9 cellular contexts compared by ENCODE assay signal in the genomic region with DNA sequence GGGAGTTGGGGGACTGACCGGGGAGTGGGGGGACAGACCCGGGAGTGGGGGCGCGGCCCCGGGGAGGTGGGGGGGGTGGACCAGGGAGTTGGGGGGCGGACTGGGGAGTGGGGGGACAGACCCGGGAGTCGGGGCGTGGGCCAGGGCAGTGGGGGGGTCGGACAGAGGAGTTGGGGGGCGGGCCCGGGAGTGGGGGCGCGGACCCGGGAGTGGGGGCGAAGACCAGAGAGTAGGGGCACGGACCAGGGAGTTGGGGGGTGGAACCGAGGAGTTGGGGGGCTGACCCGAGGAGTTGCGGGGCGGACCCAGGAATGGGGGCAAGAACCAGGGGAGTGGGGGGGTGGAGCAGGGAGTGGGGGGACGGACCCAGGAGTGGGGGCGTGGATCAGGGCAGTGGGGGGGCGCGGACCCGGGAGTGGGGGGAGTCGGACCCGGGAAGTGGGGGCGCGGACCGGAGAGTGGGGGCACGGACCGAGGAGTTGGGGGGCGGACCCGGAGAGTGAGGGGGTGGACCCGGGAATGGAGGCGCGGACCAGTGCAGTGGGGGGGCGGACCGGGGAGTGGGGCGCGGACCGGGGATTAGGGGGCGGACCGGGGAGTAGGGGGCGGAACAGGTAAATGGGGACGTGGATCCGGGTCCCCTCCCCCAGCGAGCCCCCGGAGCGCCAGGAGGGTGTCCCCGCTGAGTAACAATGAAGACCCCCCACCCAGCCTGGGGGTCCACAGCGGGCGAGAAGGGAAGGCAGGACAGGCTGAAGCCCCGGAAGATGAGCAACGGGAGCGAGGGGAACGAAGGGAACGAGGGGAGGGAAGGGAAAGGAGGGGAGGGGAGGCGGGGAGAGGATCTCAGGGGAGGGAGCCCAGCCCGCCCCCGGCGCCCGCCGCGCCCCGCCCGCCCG. TPM values are rescaled to one million over a fixed set of nuclear protein-coding genes. Genes with fewer than 3 reads are reported as not detected.
DNase-seq lines count a peak whose midpoint lies in the region; ATAC-seq lines count a peak whose summit lies in the region.
"Had no signal": no experiment of that assay in that cellular context is flagged by ENCODE, and none has a peak within 500 bp of the region (broad histone marks: within the 10 kb centered on the region; RNA-seq: fewer than 3 reads in every experiment).

No MANE protein-coding gene starts in this region.

- H3K4me1 Mint-ChIP-seq in activated naive CD4-positive, alpha-beta T cell treated with anti-CD3 and anti-CD28 coated beads, Interleukin-2, amount 10 ng/mL, durations not matched to agents 7 days and 5 days, result peaks cover 44% of the 10 kb centered on the region
- H3K4me1 Mint-ChIP-seq in stimulated activated naive B cell treated with anti-CD40 and anti-IgM and Interleukin-4, amounts not matched to agents 10 μg/mL and 1 μg/mL and 100 μg/mL, for 72 hours, result peaks cover 16 to 40% of the 10 kb centered on the region in 2 donors

- H3K9me3 Mint-ChIP-seq in activated naive CD4-positive, alpha-beta T cell treated with anti-CD3 and anti-CD28 coated beads, Interleukin-2, amount 10 ng/mL, durations not matched to agents 7 days and 5 days, result no peaks in the 10 kb centered on the region
- no peaks in the 10 kb centered on the region for H3K9me3 Mint-ChIP-seq in stimulated activated naive B cell treated with anti-CD40 and anti-IgM and Interleukin-4, amounts not matched to agents 10 μg/mL and 1 μg/mL and 100 μg/mL, for 72 hours

- H3K4me3 Mint-ChIP-seq in activated naive CD4-positive, alpha-beta T cell treated with anti-CD3 and anti-CD28 coated beads, Interleukin-2, amount 10 ng/mL, durations not matched to agents 7 days and 5 days, result peak overlapping the region; percentile 80
- H3K4me3 Mint-ChIP-seq in stimulated activated naive B cell treated with anti-CD40 and anti-IgM and Interleukin-4, amounts not matched to agents 10 μg/mL and 1 μg/mL and 100 μg/mL, for 72 hours, result peak overlapping the region; percentile 91 to 92

- DNase-seq in stimulated activated CD4-positive, alpha-beta T cell treated with anti-CD3 and anti-CD28 coated beads, Interleukin-4, amount 100 ng/mL, for 24 hours, result peak; percentile 25
- no peak for DNase-seq in stimulated activated CD4-positive, alpha-beta T cell treated with anti-CD3 and anti-CD28 coated beads, Interleukin-12 subunit alpha, Interleukin-12 subunit beta, amount 100 ng/mL, for 4 hours
- peak; percentile 69 for DNase-seq in activated naive CD4-positive, alpha-beta T cell treated with anti-CD3 and anti-CD28 coated beads, Interleukin-2, amount 10 ng/mL, durations not matched to agents 7 days and 5 days
- DNase-seq in stimulated activated naive B cell treated with anti-CD40 and anti-IgM and Interleukin-4, amounts not matched to agents 10 μg/mL and 1 μg/mL and 100 μg/mL, for 72 hours, result no peak
- DNase-seq in A172 (ENCODE audit: low spot score), result no peak

- peaks cover 15% of the 10 kb centered on the region for H3K36me3 Mint-ChIP-seq in activated naive CD4-positive, alpha-beta T cell treated with anti-CD3 and anti-CD28 coated beads, Interleukin-2, amount 10 ng/mL, durations not matched to agents 7 days and 5 days
- peaks cover 3 to 14% of the 10 kb centered on the region in 2 donors for H3K36me3 Mint-ChIP-seq in stimulated activated naive B cell treated with anti-CD40 and anti-IgM and Interleukin-4, amounts not matched to agents 10 μg/mL and 1 μg/mL and 100 μg/mL, for 72 hours

- CTCF ChIA-PET in activated naive CD4-positive, alpha-beta T cell treated with anti-CD3 and anti-CD28 coated beads, Interleukin-2, amount 10 ng/mL, durations not matched to agents 7 days and 5 days (lab: Charles Lee), result no interaction called here

- H3K4me3 ChIP-seq in iPS-11a (ENCODE audit: low read depth, low read length), result peak overlapping the region; percentile 67

- no peak for ATAC-seq in stimulated activated naive B cell treated with anti-CD40 and anti-IgM and Interleukin-4, amounts not matched to agents 10 μg/mL and 1 μg/mL and 100 μg/mL, for 72 hours (replicated peaks)
- no peak for ATAC-seq in GM21367 (IDR thresholded peaks at IDR 0.05; ENCODE audit: unreplicated experiment)
- ATAC-seq in GM21526 (IDR thresholded peaks at IDR 0.05; ENCODE audit: low FRiP score, unreplicated experiment), result no peak

- peaks cover 17% of the 10 kb centered on the region for H3K27me3 Mint-ChIP-seq in activated naive CD4-positive, alpha-beta T cell treated with anti-CD3 and anti-CD28 coated beads, Interleukin-2, amount 10 ng/mL, durations not matched to agents 7 days and 5 days
- peaks cover 0 to 12% of the 10 kb centered on the region in 2 donors for H3K27me3 Mint-ChIP-seq in stimulated activated naive B cell treated with anti-CD40 and anti-IgM and Interleukin-4, amounts not matched to agents 10 μg/mL and 1 μg/mL and 100 μg/mL, for 72 hours

- H3K27ac Mint-ChIP-seq in activated naive CD4-positive, alpha-beta T cell treated with anti-CD3 and anti-CD28 coated beads, Interleukin-2, amount 10 ng/mL, durations not matched to agents 7 days and 5 days, result peak overlapping the region; percentile 88
- H3K27ac Mint-ChIP-seq in stimulated activated naive B cell treated with anti-CD40 and anti-IgM and Interleukin-4, amounts not matched to agents 10 μg/mL and 1 μg/mL and 100 μg/mL, for 72 hours, result peak overlapping the region; percentile 97

RNA-seq across cellular contexts. Expression of gene R3HDM4, which starts 0.6 kb away (rescaled TPM):
- 23.0 and 29.7 TPM in 2 replicates for total RNA-seq in A172 (2014; rRNA removed; shearing (Covaris generic))

RNA-seq across cellular contexts. Expression of gene KISS1R, which starts 4.7 kb away (rescaled TPM):
- not detected in 2 replicates for total RNA-seq in A172 (2014; rRNA removed; shearing (Covaris generic))
- total RNA-seq: dermis microvascular lymphatic vessel endothelial cell had no signal

RNA-seq across cellular contexts. Expression of gene ARID3A, which starts 13.4 kb away (rescaled TPM):
- total RNA-seq in A172 (2014; rRNA removed; shearing (Covaris generic)), result 2.4 and 4.4 TPM in 2 replicates

RNA-seq across cellular contexts. Expression of gene RNU6-9, which starts 19.1 kb away (rescaled TPM):
- total RNA-seq in A172 (2014; rRNA removed; shearing (Covaris generic)), result not detected in 2 replicates
- total RNA-seq: dermis microvascular lymphatic vessel endothelial cell had no signal

RNA-seq across cellular contexts. Expression of gene MED16, which starts 19.4 kb away (rescaled TPM):
- total RNA-seq in A172 (2014; rRNA removed; shearing (Covaris generic)), result 15.2 and 17.2 TPM in 2 replicates

Comparison
In these comparisons a context has a peak if more than half of its experiments do, and no peak if none do; other contexts are left out.
1. DNase-seq: peak in stimulated activated CD4-positive, alpha-beta T cell treated with anti-CD3 and anti-CD28 coated beads, Interleukin-4, amount 100 ng/mL, for 24 hours (single experiment) and activated naive CD4-positive, alpha-beta T cell treated with anti-CD3 and anti-CD28 coated beads, Interleukin-2, amount 10 ng/mL, durations not matched to agents 7 days and 5 days (single experiment); none in stimulated activated CD4-positive, alpha-beta T cell treated with anti-CD3 and anti-CD28 coated beads, Interleukin-12 subunit alpha, Interleukin-12 subunit beta, amount 100 ng/mL, for 4 hours (single experiment), stimulated activated naive B cell treated with anti-CD40 and anti-IgM and Interleukin-4, amounts not matched to agents 10 μg/mL and 1 μg/mL and 100 μg/mL, for 72 hours (single experiment) and A172 (single experiment).